8 cellular contexts compared by ENCODE assay signal in the genomic region with DNA sequence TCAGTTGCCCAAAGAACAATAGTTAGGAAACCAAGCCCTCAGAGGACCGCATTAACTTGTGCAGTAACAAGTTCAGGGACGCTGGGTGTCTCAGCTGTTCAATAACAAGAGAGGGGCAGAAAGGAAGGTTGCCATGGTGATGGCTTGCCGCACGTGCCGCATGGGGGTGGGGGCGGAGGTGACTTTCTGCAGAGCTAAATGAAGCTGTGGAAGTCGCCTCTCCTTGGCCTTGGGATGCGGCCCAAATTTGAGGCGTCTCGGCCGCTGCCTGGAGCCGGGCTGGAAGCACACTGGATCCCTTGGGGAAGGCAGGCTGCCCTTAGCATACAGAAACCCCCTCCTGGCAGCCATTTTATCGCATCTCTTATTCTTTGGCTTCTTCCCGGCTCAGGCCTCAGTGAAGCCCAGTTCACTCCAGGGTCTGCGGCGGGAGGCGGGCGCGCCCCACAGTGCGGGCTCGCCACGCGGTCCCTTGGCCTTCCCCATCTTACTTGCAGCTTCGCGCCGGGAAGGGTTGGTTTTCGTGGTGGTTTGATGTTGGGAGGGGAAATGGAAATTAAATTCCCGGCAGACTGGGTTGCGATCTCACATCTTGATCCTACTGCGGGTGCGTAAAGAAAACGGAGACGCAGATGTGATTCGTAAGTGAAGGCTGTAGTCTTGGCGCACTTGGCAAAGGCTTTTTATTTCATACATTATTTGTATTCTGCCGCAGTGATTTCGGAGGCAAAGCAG.
A peak's percentile ranks its signal among the peaks of the same experiment; 100 is the strongest.
DNase-seq lines count a peak whose midpoint lies in the region; ATAC-seq and TF ChIP-seq lines count a peak whose summit lies in the region.

No MANE protein-coding gene starts in this region.

- H3K4me1 ChIP-seq in BLaER1 treated with 17β-estradiol and CSF1 and Interleukin-3, amounts not matched to agents 10 nM and 100 nM, result peaks cover 16 to 36% (median 27%) of the 10 kb centered on the region in 10 experiments; a peak in 18 of 20 replicates
- peaks cover 8% of the 10 kb centered on the region for H3K4me1 ChIP-seq in lower lobe of right lung
- H3K4me1 ChIP-seq in testis, result no peaks in the 10 kb centered on the region

- CTCF ChIA-PET in RWPE1 (lab: Yijun Ruan, JAX), result no interaction called here

- ATAC-seq in lower lobe of right lung (peak in 1 of 2 donors; percentile 14), HG03025 (IDR thresholded peaks at IDR 0.05; ENCODE audit: low FRiP score, unreplicated experiment) (no peak)

- H3K9me3 ChIP-seq in BLaER1 treated with 17β-estradiol and CSF1 and Interleukin-3, amounts not matched to agents 10 nM and 100 nM (replicated peaks in 1 of 11), result peaks cover 0 to 6% (median 0%) of the 10 kb centered on the region in 11 experiments; a peak in 3 of 22 replicates
- H3K9me3 ChIP-seq in lower lobe of right lung (no peaks in the 10 kb centered on the region), testis (no peaks in the 10 kb centered on the region)

- no peak for TF ChIP-seq CTCF in lower lobe of right lung (IDR thresholded peaks at IDR 0.05)
- TF ChIP-seq CTCF in testis (IDR thresholded peaks at IDR 0.05), result no peak
- TF ChIP-seq CTCF in RWPE1 (conservative IDR thresholded peaks at IDR 0.05; ENCODE audit: low read depth), result no peak

- H3K27me3 ChIP-seq in BLaER1 treated with 17β-estradiol and CSF1 and Interleukin-3, amounts not matched to agents 10 nM and 100 nM, result peaks cover 0 to 9% (median 0%) of the 10 kb centered on the region in 11 experiments; a peak in 3 of 22 replicates
- H3K27me3 ChIP-seq in lower lobe of right lung (ENCODE audit: low read depth) (peaks cover 5% of the 10 kb centered on the region), testis (no peaks in the 10 kb centered on the region)

- H3K4me3 ChIP-seq in BLaER1 treated with 17β-estradiol and CSF1 and Interleukin-3, amounts not matched to agents 10 nM and 100 nM, result peak overlapping the region; percentile 47 to 68 (median 58)
- H3K4me3 ChIP-seq in lower lobe of right lung, result peak overlapping the region; percentile 40
- H3K4me3 ChIP-seq in testis, result peak overlapping the region; percentile 51 to 60

- H4K20me1 ChIP-seq in BLaER1 treated with 17β-estradiol and CSF1 and Interleukin-3, amounts not matched to agents 10 nM and 100 nM, result no peaks in the 10 kb centered on the region

- peak overlapping the region in 10 of 11 experiments; percentile 53 to 78 (median 73); a peak in 21 of 22 replicates for H3K9ac ChIP-seq in BLaER1 treated with 17β-estradiol and CSF1 and Interleukin-3, amounts not matched to agents 10 nM and 100 nM

- peak overlapping the region in 10 of 11 experiments; percentile 30 to 78 (median 74); a peak in 20 of 22 replicates for H3K27ac ChIP-seq in BLaER1 treated with 17β-estradiol and CSF1 and Interleukin-3, amounts not matched to agents 10 nM and 100 nM
- H3K27ac ChIP-seq in lower lobe of right lung, result no peak overlapping the region
- H3K27ac ChIP-seq in testis, result peak overlapping the region in 1 of 2 donors; percentile 65
- H3K27ac ChIP-seq in RWPE1, result no peak overlapping the region

- no peak for TF ChIP-seq POLR2A in testis (IDR thresholded peaks at IDR 0.05)

- WGBS in testis, 2 donors, result 3 to 5% methylated on average over 26 to 37 of the region's 37 CpGs

- peak; percentile 78 for DNase-seq in NCI-H1092 treated with DMSO at 0.1 percent for 48 hours (lab: John Stamatoyannopoulos, UW)
- DNase-seq in dedifferentiated amniotic fluid mesenchymal stem cell (ENCODE audit: extremely low spot score), result peak; percentile 20
- DNase-seq in lower lobe of right lung, result no peak
- peak; percentile 77 for DNase-seq in testis
- DNase-seq in RWPE1 (ENCODE audit: low spot score), result no peak
- no peak for DNase-seq in activated CD4-positive, CD25-positive, alpha-beta regulatory T cell treated with anti-CD3 and anti-CD28 coated beads, Interleukin-2, amount 50 U/mL, for 72 hours

- no peaks in the 10 kb centered on the region for H3K36me3 ChIP-seq in BLaER1 treated with 17β-estradiol and CSF1 and Interleukin-3, amounts not matched to agents 10 nM and 100 nM
- H3K36me3 ChIP-seq in lower lobe of right lung (no peaks in the 10 kb centered on the region), testis (ENCODE audit: low read depth, missing control alignments) (no peaks in the 10 kb centered on the region)

- H3K4me2 ChIP-seq in BLaER1 treated with 17β-estradiol and CSF1 and Interleukin-3, amounts not matched to agents 10 nM and 100 nM, result peak overlapping the region; percentile 82 to 95 (median 89)

- intact Hi-C loops in lower lobe of right lung (cut with DNase I) (no loop called here), testis (cut with DNase I; ENCODE audit: low total_unique reads) (no loop called here)

- POLR2A ChIA-PET in RWPE1 (lab: Yijun Ruan, JAX; ENCODE audit: low non-redundant PET), result no interaction called here

Comparison
In these comparisons a context has a peak if more than half of its experiments do, and no peak if none do; other contexts are left out.
1. H3K27ac ChIP-seq: peak in BLaER1 treated with 17β-estradiol and CSF1 and Interleukin-3, amounts not matched to agents 10 nM and 100 nM (10 of 11); none in lower lobe of right lung (single experiment) and RWPE1 (single experiment).
2. DNase-seq: peak in NCI-H1092 treated with DMSO at 0.1 percent for 48 hours (single experiment), dedifferentiated amniotic fluid mesenchymal stem cell (single experiment) and testis (single experiment); none in lower lobe of right lung (single experiment), RWPE1 (single experiment) and activated CD4-positive, CD25-positive, alpha-beta regulatory T cell treated with anti-CD3 and anti-CD28 coated beads, Interleukin-2, amount 50 U/mL, for 72 hours (single experiment).
3. Peak in every context shown above with its lines, with median percentiles within 50 percentile points of each other: H3K4me3 ChIP-seq.